ENCODE assay signal across 17 cellular contexts in the genomic region with DNA sequence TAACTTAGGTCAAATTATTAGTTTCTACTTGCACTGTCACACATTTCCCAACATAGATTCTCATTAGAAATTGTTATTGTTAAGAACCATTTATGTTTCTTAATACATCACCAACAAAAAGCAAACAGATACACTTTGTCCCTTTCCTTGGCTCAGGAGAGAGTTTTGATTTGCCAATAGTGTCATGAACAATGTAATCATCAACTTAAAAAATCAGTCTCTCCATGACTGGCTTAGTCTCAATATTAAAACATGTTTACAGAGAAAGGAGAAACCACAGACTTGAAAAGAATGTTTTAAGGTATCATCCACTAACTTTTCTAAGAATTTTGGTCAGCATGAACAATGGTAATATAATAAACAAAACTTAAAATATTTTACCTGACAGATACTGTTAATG.
DNase-seq lines count a peak whose midpoint lies in the region; FAIRE-seq and TF ChIP-seq lines count a peak whose summit lies in the region.
"Had no signal": no experiment of that assay in that cellular context is flagged by ENCODE, and none has a peak within 500 bp of the region (broad histone marks: within the 10 kb centered on the region; RNA-seq: fewer than 3 reads in every experiment).

No MANE protein-coding gene starts in this region.

- H3K4me1 ChIP-seq in astrocyte (ENCODE audit: insufficient read depth, low read length) = no peaks in the 10 kb centered on the region
- no peaks in the 10 kb centered on the region for H3K4me1 ChIP-seq in stomach
- H3K4me1 ChIP-seq: BLaER1 had no signal

- H3K4me2 ChIP-seq in astrocyte (ENCODE audit: low read length) = no peak overlapping the region
- H3K4me2 ChIP-seq: BLaER1 had no signal

- H4K20me1 ChIP-seq in astrocyte (ENCODE audit: insufficient read depth, low read length) = no peaks in the 10 kb centered on the region
- H4K20me1 ChIP-seq: BLaER1 had no signal

- no peak overlapping the region for H2AFZ ChIP-seq in astrocyte (ENCODE audit: low read depth, low read length)
- H2AFZ ChIP-seq: GM23248 had no signal

- FAIRE-seq in astrocyte (lab: Jason Lieb, UNC) = no peak
- FAIRE-seq: G401.6, GM12891, GM19239 had no signal

- intact Hi-C loops in stomach (cut with DNase I; ENCODE audit: low total_unique reads) = no loop called here

- TF ChIP-seq EP300 in stomach (IDR thresholded peaks at IDR 0.05) = no peak

- H3K27me3 ChIP-seq in astrocyte (ENCODE audit: insufficient read depth, low read length) (no peaks in the 10 kb centered on the region), stomach (no peaks in the 10 kb centered on the region)
- H3K27me3 ChIP-seq: BLaER1 had no signal

- TF ChIP-seq CTCF in C4-2B (conservative IDR thresholded peaks at IDR 0.05) = no peak
- no peak for TF ChIP-seq CTCF in LNCaP clone FGC (IDR thresholded peaks at IDR 0.05; ENCODE audit: control insufficient read depth, extremely low read depth, insufficient read depth)
- TF ChIP-seq CTCF in astrocyte (IDR thresholded peaks at IDR 0.05; ENCODE audit: insufficient read depth, low read depth, low read length) = no peak
- TF ChIP-seq CTCF in fibroblast of the aortic adventitia (IDR thresholded peaks at IDR 0.05; ENCODE audit: insufficient read depth, low read length) = no peak
- no peak for TF ChIP-seq CTCF in stomach (IDR thresholded peaks at IDR 0.05)

- TF ChIP-seq POLR2A in stomach (IDR thresholded peaks at IDR 0.05) = no peak

- H3K36me3 ChIP-seq in astrocyte (ENCODE audit: insufficient read depth, low read length) (no peaks in the 10 kb centered on the region), stomach (no peaks in the 10 kb centered on the region)
- H3K36me3 ChIP-seq: BLaER1 had no signal

- no peaks in the 10 kb centered on the region for H3K36me3 Mint-ChIP-seq in astrocyte (ENCODE audit: low read depth, unreplicated experiment)
- H3K36me3 Mint-ChIP-seq: CD8-positive, alpha-beta T cell had no signal

- H3K27me3 Mint-ChIP-seq in astrocyte (ENCODE audit: low read depth, unreplicated experiment) = no peaks in the 10 kb centered on the region

- H3K27ac ChIP-seq in C4-2B (peak overlapping the region; percentile 48; the same call in 1 of the 2 replicates), astrocyte (ENCODE audit: low read depth, low read length) (no peak overlapping the region), stomach (no peak overlapping the region)
- H3K27ac ChIP-seq: BLaER1, GM23248, HL-60 had no signal

- H3K79me2 ChIP-seq in astrocyte (ENCODE audit: insufficient read depth, low read length) = no peaks in the 10 kb centered on the region

- no peak overlapping the region for H3K4me3 Mint-ChIP-seq in astrocyte (ENCODE audit: unreplicated experiment)
- H3K4me3 Mint-ChIP-seq: CD8-positive, alpha-beta T cell had no signal

- no peak overlapping the region for H3K9ac ChIP-seq in astrocyte (ENCODE audit: low read length)
- H3K9ac ChIP-seq: BLaER1, GM23248 had no signal

- H3K27ac Mint-ChIP-seq in astrocyte (ENCODE audit: unreplicated experiment) = no peak overlapping the region
- H3K27ac Mint-ChIP-seq: CD8-positive, alpha-beta T cell had no signal

- peaks cover 8% of the 10 kb centered on the region for H3K4me1 Mint-ChIP-seq in astrocyte (ENCODE audit: low read depth, unreplicated experiment)

- H3K4me3 ChIP-seq in LNCaP clone FGC (ENCODE audit: low read depth, low read length) = no peak overlapping the region
- no peak overlapping the region for H3K4me3 ChIP-seq in astrocyte (ENCODE audit: insufficient read depth, low read depth, low read length)
- no peak overlapping the region for H3K4me3 ChIP-seq in fibroblast of the aortic adventitia (ENCODE audit: low read depth, low read length)
- no peak overlapping the region for H3K4me3 ChIP-seq in stomach
- H3K4me3 ChIP-seq: BLaER1, GM23248 had no signal

- DNase-seq in LNCaP clone FGC (ENCODE audit: low read depth) = peak; percentile 23
- DNase-seq in astrocyte (ENCODE audit: low read depth) = peak; percentile 43
- peak; percentile 16 for DNase-seq in fibroblast of the aortic adventitia (ENCODE audit: low read depth)
- DNase-seq in NCI-H1436 treated with DMSO at 0.1 percent for 48 hours (lab: John Stamatoyannopoulos, UW) = no peak
- no peak for DNase-seq in stomach
- DNase-seq in stimulated activated CD4-positive, alpha-beta T cell treated with anti-CD3 and anti-CD28 coated beads, Interleukin-4, amount 100 ng/mL, for 24 hours = no peak
- no peak for DNase-seq in DMS 273 treated with DMSO at 0.1 percent for 48 hours (lab: John Stamatoyannopoulos, UW)
- DNase-seq: 8988T; CD8-positive, alpha-beta T cell; GM23248; HCEC 1CT had no signal

- no peaks in the 10 kb centered on the region for H3K9me3 Mint-ChIP-seq in astrocyte (ENCODE audit: unreplicated experiment)

- H3K9me3 ChIP-seq in astrocyte (ENCODE audit: insufficient read depth, low read depth, low read length) (no peaks in the 10 kb centered on the region), stomach (no peaks in the 10 kb centered on the region)
- H3K9me3 ChIP-seq: BLaER1 had no signal

Comparison
In these comparisons a context has a peak if more than half of its experiments do, and no peak if none do; other contexts are left out.
1. DNase-seq: peak in LNCaP clone FGC (single experiment), astrocyte (single experiment) and fibroblast of the aortic adventitia (single experiment); none in NCI-H1436 treated with DMSO at 0.1 percent for 48 hours (single experiment), stomach (single experiment), stimulated activated CD4-positive, alpha-beta T cell treated with anti-CD3 and anti-CD28 coated beads, Interleukin-4, amount 100 ng/mL, for 24 hours (single experiment) and DMS 273 treated with DMSO at 0.1 percent for 48 hours (single experiment).